ENCODE assay signal across 25 cellular contexts in the genomic region with DNA sequence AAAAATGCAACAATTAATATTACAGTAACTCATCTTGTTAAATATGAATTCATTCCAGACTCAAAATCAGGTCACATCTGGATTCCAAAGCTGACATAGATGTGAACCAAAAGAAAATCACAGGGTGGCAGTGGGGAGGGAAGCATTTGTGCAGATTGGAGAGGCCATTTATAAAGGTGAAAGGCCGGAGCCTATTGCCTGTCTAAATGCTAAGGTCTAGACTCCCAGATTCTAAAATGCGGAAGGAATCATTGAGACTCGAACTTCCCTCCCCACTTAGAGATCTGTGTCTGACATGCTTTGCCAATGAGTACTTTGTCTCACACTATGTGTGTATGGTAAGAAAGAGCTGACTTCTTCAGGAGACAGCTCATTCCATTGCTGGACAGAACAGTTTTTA.
"Had no signal": no experiment of that assay in that cellular context is flagged by ENCODE, and none has a peak within 500 bp of the region (broad histone marks: within the 10 kb centered on the region; RNA-seq: fewer than 3 reads in every experiment).

No MANE protein-coding gene starts in this region.

- H3K36me3 ChIP-seq: ascending aorta, colonic mucosa, esophagus squamous epithelium had no signal

- H3K36me3 Mint-ChIP-seq: activated naive CD4-positive, alpha-beta T cell treated with anti-CD3 and anti-CD28 coated beads, Interleukin-2, amount 10 ng/mL, durations not matched to agents 7 days and 5 days; activated naive CD4-positive, alpha-beta T cell treated with anti-CD3 and anti-CD28 coated beads, Interleukin-2, amount 50 U/mL, for 72 hours; activated naive CD8-positive, alpha-beta T cell treated with anti-CD3 and anti-CD28 coated beads, Interleukin-2, amount 10 ng/mL, durations not matched to agents 7 days and 5 days had no signal

- DNase-seq: activated CD4-positive, alpha-beta memory T cell treated with anti-CD3 and anti-CD28 coated beads, Interleukin-2, amount 10 ng/mL, durations not matched to agents 7 days and 5 days; activated CD4-positive, alpha-beta T cell treated with anti-CD3 and anti-CD28 coated beads for 36 hours; activated CD4-positive, alpha-beta T cell treated with anti-CD3 and anti-CD28 coated beads, Interleukin-2, amount 10 ng/mL, durations not matched to agents 24 days and 14 days; activated CD4-positive, alpha-beta T cell treated with anti-CD3 and anti-CD28 coated beads, Interleukin-2, amount 50 U/mL, for 4 hours; activated CD4-positive, CD25-positive, alpha-beta regulatory T cell; activated CD4-positive, CD25-positive, alpha-beta regulatory T cell treated with anti-CD3 and anti-CD28 coated beads, Interleukin-2, amount 50 U/mL, for 72 hours; activated CD8-positive, alpha-beta memory T cell treated with anti-CD3 and anti-CD28 coated beads, Interleukin-2, amount 50 U/mL, for 48 hours; activated gamma-delta T cell; activated naive CD4-positive, alpha-beta T cell; activated naive CD4-positive, alpha-beta T cell treated with anti-CD3 and anti-CD28 coated beads, Interleukin-2, amount 10 ng/mL, durations not matched to agents 7 days and 5 days; activated naive CD8-positive, alpha-beta T cell treated with anti-CD3 and anti-CD28 coated beads, Interleukin-2, amount 10 ng/mL, durations not matched to agents 7 days and 5 days; activated T-cell treated with anti-CD3 and anti-CD28 coated beads for 4 hours; activated T-cell treated with anti-CD3 and anti-CD28 coated beads, Interleukin-2, amount 50 U/mL, for 24 hours; activated T-cell treated with anti-CD3 and anti-CD28 coated beads, Interleukin-2, amount 50 U/mL, for 72 hours; caudate nucleus; colonic mucosa; effector CD8-positive, alpha-beta T cell; esophagus squamous epithelium; foreskin fibroblast; head of caudate nucleus; T-helper 2 cell had no signal

- H3K4me3 Mint-ChIP-seq: activated CD4-positive, alpha-beta memory T cell treated with anti-CD3 and anti-CD28 coated beads, Interleukin-2, amount 10 ng/mL, durations not matched to agents 7 days and 5 days; activated CD4-positive, alpha-beta T cell treated with anti-CD3 and anti-CD28 coated beads for 36 hours; activated CD4-positive, alpha-beta T cell treated with anti-CD3 and anti-CD28 coated beads, Interleukin-2, amount 10 ng/mL, durations not matched to agents 24 days and 14 days; activated naive CD4-positive, alpha-beta T cell treated with anti-CD3 and anti-CD28 coated beads, Interleukin-2, amount 10 ng/mL, durations not matched to agents 7 days and 5 days; activated naive CD8-positive, alpha-beta T cell treated with anti-CD3 and anti-CD28 coated beads, Interleukin-2, amount 10 ng/mL, durations not matched to agents 7 days and 5 days; activated T-cell treated with anti-CD3 and anti-CD28 coated beads, Interleukin-2, amount 50 U/mL, for 24 hours; activated T-cell treated with anti-CD3 and anti-CD28 coated beads, Interleukin-2, amount 50 U/mL, for 72 hours; brain had no signal

- ATAC-seq: activated CD4-positive, alpha-beta T cell treated with anti-CD3 and anti-CD28 coated beads for 36 hours; activated naive CD4-positive, alpha-beta T cell treated with anti-CD3 and anti-CD28 coated beads, Interleukin-2, amount 50 U/mL, for 72 hours; activated T-cell treated with anti-CD3 and anti-CD28 coated beads, Interleukin-2, amount 50 U/mL, for 72 hours had no signal

- H3K27ac Mint-ChIP-seq: activated CD4-positive, alpha-beta memory T cell treated with anti-CD3 and anti-CD28 coated beads, Interleukin-2, amount 10 ng/mL, durations not matched to agents 7 days and 5 days; activated CD4-positive, alpha-beta T cell treated with anti-CD3 and anti-CD28 coated beads for 36 hours; activated CD4-positive, alpha-beta T cell treated with anti-CD3 and anti-CD28 coated beads, Interleukin-2, amount 10 ng/mL, durations not matched to agents 24 days and 14 days; activated naive CD4-positive, alpha-beta T cell treated with anti-CD3 and anti-CD28 coated beads, Interleukin-2, amount 10 ng/mL, durations not matched to agents 7 days and 5 days; activated naive CD4-positive, alpha-beta T cell treated with anti-CD3 and anti-CD28 coated beads, Interleukin-2, amount 50 U/mL, for 72 hours; activated naive CD8-positive, alpha-beta T cell treated with anti-CD3 and anti-CD28 coated beads, Interleukin-2, amount 10 ng/mL, durations not matched to agents 7 days and 5 days; activated T-cell treated with anti-CD3 and anti-CD28 coated beads, Interleukin-2, amount 50 U/mL, for 24 hours; activated T-cell treated with anti-CD3 and anti-CD28 coated beads, Interleukin-2, amount 50 U/mL, for 72 hours; brain had no signal

- H3K4me1 Mint-ChIP-seq: activated CD4-positive, alpha-beta memory T cell treated with anti-CD3 and anti-CD28 coated beads, Interleukin-2, amount 10 ng/mL, durations not matched to agents 7 days and 5 days; activated CD4-positive, alpha-beta T cell treated with anti-CD3 and anti-CD28 coated beads for 36 hours; activated CD4-positive, alpha-beta T cell treated with anti-CD3 and anti-CD28 coated beads, Interleukin-2, amount 10 ng/mL, durations not matched to agents 24 days and 14 days; activated naive CD4-positive, alpha-beta T cell treated with anti-CD3 and anti-CD28 coated beads, Interleukin-2, amount 10 ng/mL, durations not matched to agents 7 days and 5 days; activated naive CD8-positive, alpha-beta T cell treated with anti-CD3 and anti-CD28 coated beads, Interleukin-2, amount 10 ng/mL, durations not matched to agents 7 days and 5 days had no signal

- H3K4me3 ChIP-seq: ascending aorta, colonic mucosa, esophagus squamous epithelium had no signal

- H3K27me3 Mint-ChIP-seq: activated CD4-positive, alpha-beta T cell treated with anti-CD3 and anti-CD28 coated beads, Interleukin-2, amount 10 ng/mL, durations not matched to agents 24 days and 14 days; activated naive CD4-positive, alpha-beta T cell treated with anti-CD3 and anti-CD28 coated beads, Interleukin-2, amount 10 ng/mL, durations not matched to agents 7 days and 5 days had no signal

- H3K27ac ChIP-seq: ascending aorta, colonic mucosa, epithelial cell of prostate, esophagus squamous epithelium had no signal

- H3K9me3 Mint-ChIP-seq: activated CD4-positive, alpha-beta memory T cell treated with anti-CD3 and anti-CD28 coated beads, Interleukin-2, amount 10 ng/mL, durations not matched to agents 7 days and 5 days; activated CD4-positive, alpha-beta T cell treated with anti-CD3 and anti-CD28 coated beads, Interleukin-2, amount 10 ng/mL, durations not matched to agents 24 days and 14 days; activated naive CD4-positive, alpha-beta T cell treated with anti-CD3 and anti-CD28 coated beads, Interleukin-2, amount 50 U/mL, for 72 hours; activated naive CD8-positive, alpha-beta T cell treated with anti-CD3 and anti-CD28 coated beads, Interleukin-2, amount 10 ng/mL, durations not matched to agents 7 days and 5 days; activated T-cell treated with anti-CD3 and anti-CD28 coated beads, Interleukin-2, amount 50 U/mL, for 24 hours; activated T-cell treated with anti-CD3 and anti-CD28 coated beads, Interleukin-2, amount 50 U/mL, for 72 hours had no signal

- H3K4me1 ChIP-seq: ascending aorta, colonic mucosa, esophagus squamous epithelium had no signal

- H3K27me3 ChIP-seq: ascending aorta, colonic mucosa, esophagus squamous epithelium had no signal

- H3K9me3 ChIP-seq: ascending aorta, colonic mucosa, esophagus squamous epithelium had no signal
